ENCODE assay signal across 8 cellular contexts in genomic region chr3:40505599-40506462, GRCh38. TPM values are rescaled to one million over a fixed set of nuclear protein-coding genes. Genes with fewer than 3 reads are reported as not detected.
DNase-seq lines count a peak whose midpoint lies in the region; ATAC-seq and TF ChIP-seq lines count a peak whose summit lies in the region.

TSS of gene ZNF620 (plus strand) at chr3:40506039. CDS start at chr3:40506353, 314 bp downstream.

- WGBS in ovary, 3 donors = 7% methylated on average over 42 to 44 of the region's 44 CpGs
- 4 to 6% methylated on average over 44 of the region's 44 CpGs for WGBS in tibial nerve, 2 donors

- no peak within 1 kb of the TSS for H3K9ac ChIP-seq in KMS-11

- H3K27me3 ChIP-seq in KMS-11 (ENCODE audit: insufficient read depth, low read depth) (no peaks in the 10 kb centered on the region), cardiac muscle cell (no peaks in the 10 kb centered on the region), ovary (no peaks in the 10 kb centered on the region), tibial nerve (no peaks in the 10 kb centered on the region)

- H3K36me3 ChIP-seq in KMS-11 (ENCODE audit: insufficient read depth) = no peaks in the 10 kb centered on the region
- peaks cover 1% of the 10 kb centered on the region for H3K36me3 ChIP-seq in cardiac muscle cell
- H3K36me3 ChIP-seq in ovary = no peaks in the 10 kb centered on the region
- peaks cover 0 to 25% (median 0%) of the 10 kb centered on the region in 3 donors for H3K36me3 ChIP-seq in tibial nerve

- H3K4me3 ChIP-seq in KMS-11 (IDR thresholded peaks at IDR 0.05; ENCODE audit: insufficient read depth, low read depth, low read length) (no peak within 1 kb of the TSS), cardiac muscle cell (peak within 1 kb of the TSS; percentile 80), ovary (peak within 1 kb of the TSS; percentile 71), tibial nerve (peak within 1 kb of the TSS; percentile 38 to 61 (median 56))

- no peaks in the 10 kb centered on the region for H3K79me2 ChIP-seq in KMS-11 (ENCODE audit: insufficient read depth, low read depth)

- H3K27ac ChIP-seq in KMS-11 (no peak within 1 kb of the TSS), cardiac muscle cell (peak within 1 kb of the TSS; percentile 97), ovary (peak within 1 kb of the TSS; percentile 45 to 60), tibial nerve (peak within 1 kb of the TSS; percentile 3 to 81 (median 54))

- no peaks in the 10 kb centered on the region for H3K9me3 Mint-ChIP-seq in activated naive CD4-positive, alpha-beta T cell treated with anti-CD3 and anti-CD28 coated beads, Interleukin-2, amount 50 U/mL, for 24 hours

- TF ChIP-seq EP300 in ovary (IDR thresholded peaks at IDR 0.05) = no peak
- TF ChIP-seq EP300 in tibial nerve (IDR thresholded peaks at IDR 0.05) = peak in 1 of 2 donors; percentile 56

- peak within 1 kb of the TSS; percentile 88 for H3K4me3 Mint-ChIP-seq in activated naive CD4-positive, alpha-beta T cell treated with anti-CD3 and anti-CD28 coated beads, Interleukin-2, amount 50 U/mL, for 24 hours

- peak within 1 kb of the TSS; percentile 24 for H3K27ac Mint-ChIP-seq in activated naive CD4-positive, alpha-beta T cell treated with anti-CD3 and anti-CD28 coated beads, Interleukin-2, amount 50 U/mL, for 24 hours

- H3K4me1 ChIP-seq in KMS-11 (ENCODE audit: low read depth, poor library complexity, severe bottlenecking) (no peaks in the 10 kb centered on the region), cardiac muscle cell (ENCODE audit: low read depth) (peaks cover 4% of the 10 kb centered on the region), ovary (ENCODE audit: insufficient read depth) (peaks cover 5% of the 10 kb centered on the region), tibial nerve (peaks cover 0 to 21% (median 4%) of the 10 kb centered on the region in 4 donors)

- H2AFZ ChIP-seq in KMS-11 (ENCODE audit: low read depth) = peak within 1 kb of the TSS; percentile 38; the same call in 1 of the 2 replicates

- intact Hi-C loops in ovary (cut with DNase I) = no loop called here

- no peak within 1 kb of the TSS for H3K4me2 ChIP-seq in KMS-11

- DNase-seq in DMS114 treated with DMSO at 0.1 percent for 48 hours (lab: John Stamatoyannopoulos, UW; ENCODE audit: unreplicated experiment) (peak; percentile 79), SK-N-DZ (ENCODE audit: low spot score) (peak; percentile 95), cardiac muscle cell (ENCODE audit: low read depth in 1 of 2, low spot score in 1 of 2) (peak; percentile 68 to 96), ovary (peak; percentile 79 to 85 (median 80)), tibial nerve (ENCODE audit: low spot score in 2 of 2) (peak; percentile 18 to 45)

- H3K36me3 Mint-ChIP-seq in activated naive CD4-positive, alpha-beta T cell treated with anti-CD3 and anti-CD28 coated beads, Interleukin-2, amount 50 U/mL, for 24 hours = peaks cover 5% of the 10 kb centered on the region

- TF ChIP-seq POLR2A in ovary (IDR thresholded peaks at IDR 0.05) (peak; percentile 57), tibial nerve (IDR thresholded peaks at IDR 0.05) (peak in 1 of 2 donors; percentile 18)

- peak; percentile 75 for ATAC-seq in GM21526 (IDR thresholded peaks at IDR 0.05; ENCODE audit: low FRiP score, unreplicated experiment)

- H3K9me3 ChIP-seq in cardiac muscle cell (ENCODE audit: low read depth) = no peaks in the 10 kb centered on the region
- H3K9me3 ChIP-seq in ovary = no peaks in the 10 kb centered on the region
- H3K9me3 ChIP-seq in tibial nerve = no peaks in the 10 kb centered on the region

- TF ChIP-seq CTCF in KMS-11 (conservative IDR thresholded peaks at IDR 0.05; ENCODE audit: low read depth, low read length) (no peak), cardiac muscle cell (IDR thresholded peaks at IDR 0.05; ENCODE audit: low read depth, low read length) (peak; percentile 56), ovary (IDR thresholded peaks at IDR 0.05) (no peak), tibial nerve (IDR thresholded peaks at IDR 0.05) (peak in 2 of 5 experiments; percentile 15 to 22)

- no peaks in the 10 kb centered on the region for H3K27me3 Mint-ChIP-seq in activated naive CD4-positive, alpha-beta T cell treated with anti-CD3 and anti-CD28 coated beads, Interleukin-2, amount 50 U/mL, for 24 hours

- no peaks in the 10 kb centered on the region for H4K20me1 ChIP-seq in KMS-11 (ENCODE audit: insufficient read depth)

- peaks cover 19% of the 10 kb centered on the region for H3K4me1 Mint-ChIP-seq in activated naive CD4-positive, alpha-beta T cell treated with anti-CD3 and anti-CD28 coated beads, Interleukin-2, amount 50 U/mL, for 24 hours

RNA-seq across cellular contexts. Expression of gene ZNF620, which starts in this region (rescaled TPM):
- 20.7 TPM in 2 replicates for polyA plus RNA-seq in SK-N-DZ (2014; cell fraction: cytosol; rRNA removed)
- polyA plus RNA-seq in SK-N-DZ (2014; cell fraction: nucleus; rRNA removed) = 5.8 and 9.4 TPM in 2 replicates
- total RNA-seq in cardiac muscle cell (7.5 and 8.8 TPM in 2 replicates), ovary (1 to 10 TPM; 1.4 to 4.2 (median 3.8) TPM), tibial nerve (1 to 10 TPM; 1.2 to 3.3 (median 2.2) TPM)
- polyA plus RNA-seq in cardiac muscle cell (8.3 and 10.2 TPM in 2 replicates), ovary (1 to 10 TPM; 2.0 to 3.1 TPM)

Comparison
In these comparisons a context has a peak if more than half of its experiments do, and no peak if none do; other contexts are left out.
1. DNase-seq: peak in every context shown above with its lines; median percentile 95 in SK-N-DZ; 82 in cardiac muscle cell; 80 in ovary; 79 in DMS114 treated with DMSO at 0.1 percent for 48 hours; 32 in tibial nerve.